ENCODE assay signal across 8 cellular contexts in the genomic region with DNA sequence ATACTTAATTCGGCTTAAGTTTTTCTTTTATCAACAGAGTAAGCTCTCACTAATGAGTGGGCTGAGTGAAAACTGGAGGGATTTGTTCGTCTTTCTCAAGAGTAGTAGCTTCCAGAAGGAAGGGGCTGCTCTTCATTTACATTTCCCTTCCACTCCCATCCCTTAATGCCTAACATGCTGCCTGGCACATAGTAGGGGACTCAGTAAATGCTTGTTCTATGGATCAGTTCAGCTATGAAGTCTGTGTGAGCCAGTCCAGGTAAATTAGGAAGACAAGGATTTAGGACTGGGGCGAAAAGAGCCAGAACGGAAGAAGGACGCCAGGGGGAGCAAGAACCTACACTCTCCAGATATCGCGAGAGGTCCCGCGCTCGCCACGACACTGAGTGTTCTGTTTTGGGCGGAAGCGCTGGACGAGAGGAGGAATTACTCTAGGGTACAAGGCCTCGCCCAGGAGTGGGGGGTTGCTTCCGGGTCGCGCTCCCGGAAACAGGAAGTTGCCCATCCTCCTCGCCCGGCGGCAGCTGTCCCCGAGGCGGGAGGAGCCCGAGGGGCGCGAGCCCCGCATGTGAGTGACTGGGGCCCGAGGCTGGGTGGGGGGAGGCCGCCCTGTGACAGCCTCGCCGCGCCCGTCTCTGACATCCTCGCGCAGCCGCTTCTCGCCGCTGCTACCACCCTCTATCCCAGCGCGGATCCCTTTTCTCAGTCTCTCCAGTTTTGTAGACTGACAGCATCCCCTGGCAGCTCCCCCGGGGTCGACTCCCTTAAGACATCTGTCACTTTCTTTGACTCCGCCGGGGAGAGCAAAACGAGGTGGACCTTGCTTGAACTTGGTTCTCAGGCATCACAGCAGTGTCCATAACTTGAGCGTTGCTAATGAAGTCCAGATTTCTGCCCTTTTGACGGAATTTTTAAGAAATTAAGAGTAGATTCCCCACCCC. TPM values are rescaled to one million over a fixed set of nuclear protein-coding genes. Genes with fewer than 3 reads are reported as not detected.
DNase-seq lines count a peak whose midpoint lies in the region; ATAC-seq and TF ChIP-seq lines count a peak whose summit lies in the region.

A gene with protein sequence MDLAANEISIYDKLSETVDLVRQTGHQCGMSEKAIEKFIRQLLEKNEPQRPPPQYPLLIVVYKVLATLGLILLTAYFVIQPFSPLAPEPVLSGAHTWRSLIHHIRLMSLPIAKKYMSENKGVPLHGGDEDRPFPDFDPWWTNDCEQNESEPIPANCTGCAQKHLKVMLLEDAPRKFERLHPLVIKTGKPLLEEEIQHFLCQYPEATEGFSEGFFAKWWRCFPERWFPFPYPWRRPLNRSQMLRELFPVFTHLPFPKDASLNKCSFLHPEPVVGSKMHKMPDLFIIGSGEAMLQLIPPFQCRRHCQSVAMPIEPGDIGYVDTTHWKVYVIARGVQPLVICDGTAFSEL (plus strand): TSS at position 492 of the 941 bp plus-strand sequence. CDS start 13,493 bp downstream, outside the sequence.

- peak within 1 kb of the TSS; percentile 90 for H3K27ac Mint-ChIP-seq in activated naive CD8-positive, alpha-beta T cell treated with anti-CD3 and anti-CD28 coated beads, Interleukin-2, amount 50 U/mL, for 24 hours

- peak within 1 kb of the TSS; percentile 21 for H3K9ac ChIP-seq in parathyroid adenoma

- H3K27ac ChIP-seq in parathyroid adenoma (peak within 1 kb of the TSS; percentile 92), tibial nerve (peak within 1 kb of the TSS; percentile 81 to 90 (median 85))

- no peaks in the 10 kb centered on the region for H3K27me3 Mint-ChIP-seq in activated naive CD8-positive, alpha-beta T cell treated with anti-CD3 and anti-CD28 coated beads, Interleukin-2, amount 50 U/mL, for 24 hours

- TF ChIP-seq EP300 in tibial nerve (IDR thresholded peaks at IDR 0.05) = peak; percentile 88 to 97

- H3K9me3 Mint-ChIP-seq in activated naive CD8-positive, alpha-beta T cell treated with anti-CD3 and anti-CD28 coated beads, Interleukin-2, amount 50 U/mL, for 24 hours = no peaks in the 10 kb centered on the region

- DNase-seq in NCI-H1417 treated with DMSO at 0.1 percent for 48 hours (lab: John Stamatoyannopoulos, UW) (peak; percentile 76), SW480 (ENCODE audit: low spot score) (peak; percentile 97), Right ventricle myocardium superior (peak; percentile 99), tibial nerve (ENCODE audit: low spot score in 2 of 2) (peak; percentile 98)
- DNase-seq in activated naive CD8-positive, alpha-beta T cell treated with anti-CD3 and anti-CD28 coated beads, Interleukin-2, amount 50 U/mL, for 24 hours = peak; percentile 96

- peak within 1 kb of the TSS; percentile 91 for H3K4me3 Mint-ChIP-seq in activated naive CD8-positive, alpha-beta T cell treated with anti-CD3 and anti-CD28 coated beads, Interleukin-2, amount 50 U/mL, for 24 hours

- peak; percentile 61 to 78 for TF ChIP-seq POLR2A in tibial nerve (IDR thresholded peaks at IDR 0.05)

- peak within 1 kb of the TSS; percentile 77 for H3K4me2 ChIP-seq in parathyroid adenoma (ENCODE audit: low read length)

- peak within 1 kb of the TSS; percentile 100 for H2AFZ ChIP-seq in parathyroid adenoma

- WGBS in tibial nerve, 2 donors = 3 to 4% methylated on average over 30 to 43 of the region's 48 CpGs

- H3K4me1 Mint-ChIP-seq in activated naive CD8-positive, alpha-beta T cell treated with anti-CD3 and anti-CD28 coated beads, Interleukin-2, amount 50 U/mL, for 24 hours = peaks cover 32% of the 10 kb centered on the region

- peaks cover 3% of the 10 kb centered on the region for H3K4me1 ChIP-seq in parathyroid adenoma
- H3K4me1 ChIP-seq in tibial nerve = peaks cover 0 to 37% (median 15%) of the 10 kb centered on the region in 4 donors

- H3K4me3 ChIP-seq in GM12875 (ENCODE audit: low read depth, low read length) (peak within 1 kb of the TSS; percentile 69), parathyroid adenoma (ENCODE audit: low read depth, low read length) (peak within 1 kb of the TSS; percentile 68), tibial nerve (peak within 1 kb of the TSS; percentile 72 to 89 (median 87))

- TF ChIP-seq CTCF in GM12875 (IDR thresholded peaks at IDR 0.05; ENCODE audit: borderline replicate concordance, insufficient read depth, low read depth, low read length) (peak; percentile 76), parathyroid adenoma (IDR thresholded peaks at IDR 0.05) (peak; percentile 95), tibial nerve (IDR thresholded peaks at IDR 0.05) (peak; percentile 82 to 98 (median 92))

- H3K79me2 ChIP-seq in parathyroid adenoma = peaks cover 13% of the 10 kb centered on the region

- H3K9me3 ChIP-seq in parathyroid adenoma (ENCODE audit: control insufficient read depth, low read length) (no peaks in the 10 kb centered on the region), tibial nerve (no peaks in the 10 kb centered on the region)

- H3K27me3 ChIP-seq in parathyroid adenoma (ENCODE audit: control insufficient read depth, insufficient read depth, low read length) (no peaks in the 10 kb centered on the region), tibial nerve (no peaks in the 10 kb centered on the region)

- intact Hi-C loops in Right ventricle myocardium superior (cut with DNase I) = loop anchor here (10.0 kb wide), 1 partner anchor 89 kb away; no protein-coding TSS in a partner anchor

- H3K36me3 ChIP-seq in parathyroid adenoma (ENCODE audit: control insufficient read depth, insufficient read depth, low read length) = no peaks in the 10 kb centered on the region
- H3K36me3 ChIP-seq in tibial nerve = no peaks in the 10 kb centered on the region

- no peaks in the 10 kb centered on the region for H3K36me3 Mint-ChIP-seq in activated naive CD8-positive, alpha-beta T cell treated with anti-CD3 and anti-CD28 coated beads, Interleukin-2, amount 50 U/mL, for 24 hours (ENCODE audit: low read depth)

- peak; percentile 99 for ATAC-seq in HG02798 (IDR thresholded peaks at IDR 0.05; ENCODE audit: poor library complexity, unreplicated experiment)
- peak; percentile 100 for ATAC-seq in activated naive CD8-positive, alpha-beta T cell treated with anti-CD3 and anti-CD28 coated beads, Interleukin-2, amount 50 U/mL, for 24 hours
- peak; percentile 99 for ATAC-seq in Right ventricle myocardium superior (ENCODE audit: poor library complexity)

RNA-seq across cellular contexts. Expression of the gene that starts here (rescaled TPM):
- total RNA-seq in Right ventricle myocardium superior = 73.2 TPM
- 10 to 100 TPM; 41.1 to 57.9 (median 52.3) TPM for total RNA-seq in tibial nerve

Comparison
In these comparisons a context has a peak if more than half of its experiments do, and no peak if none do; other contexts are left out.
1. Peak in every context shown above with its lines: DNase-seq, ATAC-seq, H3K4me3 ChIP-seq and H3K27ac ChIP-seq.